In the genomic region with DNA sequence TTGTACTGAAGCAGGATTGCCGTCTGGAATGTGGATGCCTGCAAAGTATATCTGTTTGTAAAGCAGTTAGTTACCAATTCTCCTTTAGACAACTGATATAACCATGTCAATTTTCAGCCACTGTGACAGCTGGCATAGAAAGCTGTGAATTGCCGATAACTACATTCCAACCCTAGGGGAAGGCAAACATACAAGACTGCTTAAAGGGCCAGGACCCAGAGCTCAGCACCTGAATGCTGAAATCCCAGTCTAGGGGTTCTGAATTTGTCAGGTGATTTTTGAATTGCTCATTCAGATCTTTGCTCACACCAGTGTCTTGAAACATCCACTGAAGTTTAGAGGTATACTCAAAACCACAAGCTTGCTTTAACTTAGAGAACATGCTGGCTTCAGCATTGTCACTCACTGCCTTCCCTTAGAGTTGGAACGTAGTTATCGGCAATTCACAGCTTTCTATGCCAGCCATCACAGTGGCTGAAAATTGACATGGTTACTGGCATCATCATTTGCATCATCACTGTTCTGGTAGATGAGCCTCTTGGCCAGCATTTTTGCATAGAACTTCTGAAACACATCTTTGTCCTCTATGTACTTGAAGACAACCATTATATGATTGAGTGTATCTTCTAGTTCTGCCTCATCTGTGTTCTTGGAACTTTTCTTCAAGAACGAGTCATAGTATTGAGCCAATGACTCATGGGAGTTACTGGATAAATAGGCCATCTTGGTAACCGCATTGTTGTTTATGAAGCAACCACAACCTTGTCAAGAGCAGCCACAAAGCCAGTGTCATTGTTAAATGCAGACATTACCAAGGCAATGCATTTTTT, we compare ENCODE assay signal across 8 cellular contexts.
DNase-seq lines count a peak whose midpoint lies in the region; ATAC-seq, FAIRE-seq and TF ChIP-seq lines count a peak whose summit lies in the region.

No MANE protein-coding gene starts in this region.

- CTCF ChIA-PET in A549 (lab: Yijun Ruan, JAX): interaction anchor here (0.7 kb wide), 1 partner anchor 27 kb away, joined by 3 read pairs; no protein-coding TSS in a partner anchor

- H3K4me2 ChIP-seq in A549: no peak overlapping the region

- H3K9me3 ChIP-seq in A549 (no peaks in the 10 kb centered on the region), upper lobe of left lung (no peaks in the 10 kb centered on the region), body of pancreas (no peaks in the 10 kb centered on the region)

- ATAC-seq in A549 (no peak), GM18873 (IDR thresholded peaks at IDR 0.05; ENCODE audit: low FRiP score, unreplicated experiment) (peak; percentile 94), HG03469 (IDR thresholded peaks at IDR 0.05; ENCODE audit: unreplicated experiment) (peak; percentile 87), upper lobe of left lung (ENCODE audit: low FRiP score in 2 of 2) (no peak), body of pancreas (no peak)

- no peaks in the 10 kb centered on the region for H3K4me1 ChIP-seq in A549
- H3K4me1 ChIP-seq in upper lobe of left lung: no peaks in the 10 kb centered on the region
- no peaks in the 10 kb centered on the region for H3K4me1 ChIP-seq in body of pancreas

- no peak for TF ChIP-seq RAD21 in A549 (conservative IDR thresholded peaks at IDR 0.05 in 1 of 2, IDR thresholded peaks at IDR 0.05 in 1 of 2)

- 67% methylated on average over 6 of the region's 6 CpGs for WGBS in A549 (ENCODE audit: missing lambda C conversion rate)
- 80 to 84% methylated on average over 6 of the region's 6 CpGs for WGBS in upper lobe of left lung, 2 donors
- 38 to 47% methylated on average over 6 of the region's 6 CpGs for WGBS in body of pancreas, 2 donors

- H3K27me3 ChIP-seq in bronchial epithelial cell (ENCODE audit: control insufficient read depth, insufficient read depth, low read length) (no peaks in the 10 kb centered on the region), upper lobe of left lung (no peaks in the 10 kb centered on the region), body of pancreas (no peaks in the 10 kb centered on the region)

- TF ChIP-seq EP300 in A549 (IDR thresholded peaks at IDR 0.05): no peak
- no peak for TF ChIP-seq EP300 in upper lobe of left lung (IDR thresholded peaks at IDR 0.05)

- TF ChIP-seq POLR2A in A549 (IDR thresholded peaks at IDR 0.05; ENCODE audit: low read length) (no peak), upper lobe of left lung (IDR thresholded peaks at IDR 0.05) (no peak), body of pancreas (IDR thresholded peaks at IDR 0.05) (no peak)

- POLR2A ChIA-PET in A549 (lab: Yijun Ruan, JAX): no interaction called here

- H3K36me3 ChIP-seq in bronchial epithelial cell (ENCODE audit: control insufficient read depth, insufficient read depth, low read length) (no peaks in the 10 kb centered on the region), upper lobe of left lung (no peaks in the 10 kb centered on the region), body of pancreas (replicated peaks in 1 of 2; ENCODE audit: insufficient read depth in 1 of 2, low read depth in 2 of 2) (no peaks in the 10 kb centered on the region)

- H3K27ac ChIP-seq in A549 (no peak overlapping the region), caudate nucleus (ENCODE audit: low read depth, low read length) (no peak overlapping the region), upper lobe of left lung (no peak overlapping the region), body of pancreas (no peak overlapping the region)

- intact Hi-C loops in body of pancreas (cut with DNase I): no loop called here

- TF ChIP-seq CTCF in A549 (IDR thresholded peaks at IDR 0.05): no peak
- no peak for TF ChIP-seq CTCF in bronchial epithelial cell (IDR thresholded peaks at IDR 0.05; ENCODE audit: insufficient read depth, low read length, severe bottlenecking)
- no peak for TF ChIP-seq CTCF in upper lobe of left lung (IDR thresholded peaks at IDR 0.05)
- TF ChIP-seq CTCF in body of pancreas (IDR thresholded peaks at IDR 0.05): no peak

- H3K4me3 ChIP-seq in A549 (no peak overlapping the region), bronchial epithelial cell (ENCODE audit: low read depth, low read length) (no peak overlapping the region), upper lobe of left lung (no peak overlapping the region), body of pancreas (no peak overlapping the region)

- FAIRE-seq in A549 (lab: Jason Lieb, UNC) (no peak), bronchial epithelial cell (lab: Jason Lieb, UNC) (peak; percentile 95)

- peak in 1 of 2 experiments; percentile 7 for DNase-seq in A549 (ENCODE audit: low read depth in 1 of 2, low spot score in 1 of 2)
- DNase-seq in bronchial epithelial cell (ENCODE audit: low read depth): peak; percentile 91
- no peak for DNase-seq in caudate nucleus (lab: John Stamatoyannopoulos, UW)
- DNase-seq in upper lobe of left lung: no peak
- DNase-seq in GM19238 (ENCODE audit: insufficient read length, low spot score): no peak
- no peak for DNase-seq in body of pancreas

TF ChIP-seq in A549, 52 proteins besides CTCF, POLR2A, EP300 and RAD21:
- TF ChIP-seq, protein P1, sequence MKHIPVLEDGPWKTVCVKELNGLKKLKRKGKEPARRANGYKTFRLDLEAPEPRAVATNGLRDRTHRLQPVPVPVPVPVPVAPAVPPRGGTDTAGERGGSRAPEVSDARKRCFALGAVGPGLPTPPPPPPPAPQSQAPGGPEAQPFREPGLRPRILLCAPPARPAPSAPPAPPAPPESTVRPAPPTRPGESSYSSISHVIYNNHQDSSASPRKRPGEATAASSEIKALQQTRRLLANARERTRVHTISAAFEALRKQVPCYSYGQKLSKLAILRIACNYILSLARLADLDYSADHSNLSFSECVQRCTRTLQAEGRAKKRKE (CRISPR knock-in tag; IDR thresholded peaks at IDR 0.05; ENCODE audit: low read depth): no peak
- TF ChIP-seq, protein P2, sequence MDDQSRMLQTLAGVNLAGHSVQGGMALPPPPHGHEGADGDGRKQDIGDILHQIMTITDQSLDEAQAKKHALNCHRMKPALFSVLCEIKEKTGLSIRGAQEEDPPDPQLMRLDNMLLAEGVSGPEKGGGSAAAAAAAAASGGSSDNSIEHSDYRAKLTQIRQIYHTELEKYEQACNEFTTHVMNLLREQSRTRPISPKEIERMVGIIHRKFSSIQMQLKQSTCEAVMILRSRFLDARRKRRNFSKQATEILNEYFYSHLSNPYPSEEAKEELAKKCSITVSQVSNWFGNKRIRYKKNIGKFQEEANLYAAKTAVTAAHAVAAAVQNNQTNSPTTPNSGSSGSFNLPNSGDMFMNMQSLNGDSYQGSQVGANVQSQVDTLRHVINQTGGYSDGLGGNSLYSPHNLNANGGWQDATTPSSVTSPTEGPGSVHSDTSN (IDR thresholded peaks at IDR 0.05): no peak
- TF ChIP-seq ZC3H11A (IDR thresholded peaks at IDR 0.05) (no peak), FOSB (CRISPR knock-in tag; IDR thresholded peaks at IDR 0.05) (no peak), FOSL2 (IDR thresholded peaks at IDR 0.05) (no peak), FOSL2 (CRISPR knock-in tag; IDR thresholded peaks at IDR 0.05) (0 out of 2 replicates have a peak, but pooled peaks have one; percentile 18)

Comparison
In these comparisons a context has a peak if more than half of its experiments do, and no peak if none do; other contexts are left out.
1. ATAC-seq: peak in GM18873 (single experiment) and HG03469 (single experiment); none in A549 (0 of 2), upper lobe of left lung (0 of 2) and body of pancreas (single experiment).